In genomic region chr16:67154578-67155304, GRCh38 we compare ENCODE assay signal across 9 cellular contexts. TPM values are rescaled to one million over a fixed set of nuclear protein-coding genes. Genes with fewer than 3 reads are reported as not detected.
A peak's percentile ranks its signal among the peaks of the same experiment; 100 is the strongest.
DNase-seq lines count a peak whose midpoint lies in the region; ATAC-seq, FAIRE-seq and TF ChIP-seq lines count a peak whose summit lies in the region.
"Had no signal": no experiment of that assay in that cellular context is flagged by ENCODE, and none has a peak within 500 bp of the region (broad histone marks: within the 10 kb centered on the region; RNA-seq: fewer than 3 reads in every experiment).

No MANE protein-coding gene starts in this region.

- H3K36me3 Mint-ChIP-seq in astrocyte (ENCODE audit: low read depth, unreplicated experiment): peaks cover 7% of the 10 kb centered on the region

- H3K4me3 ChIP-seq in AG04449 (ENCODE audit: low read depth, low read length) (peak overlapping the region; percentile 34), astrocyte (ENCODE audit: insufficient read depth, low read depth, low read length) (no peak overlapping the region), mucosa of descending colon (no peak overlapping the region), prostate gland (no peak overlapping the region)

- H3K27ac Mint-ChIP-seq in astrocyte (ENCODE audit: unreplicated experiment): no peak overlapping the region

- peaks cover 7% of the 10 kb centered on the region for H3K9me3 Mint-ChIP-seq in astrocyte (ENCODE audit: unreplicated experiment)

- H3K9me3 ChIP-seq in astrocyte (ENCODE audit: insufficient read depth, low read depth, low read length) (no peaks in the 10 kb centered on the region), mucosa of descending colon (no peaks in the 10 kb centered on the region), prostate gland (no peaks in the 10 kb centered on the region)

- no peak overlapping the region for H2AFZ ChIP-seq in astrocyte (ENCODE audit: low read depth, low read length)

- ATAC-seq in mucosa of descending colon (no peak), HG02642 (IDR thresholded peaks at IDR 0.05; ENCODE audit: poor library complexity, unreplicated experiment) (no peak)

- POLR2A ChIA-PET in AG04449 (lab: Yijun Ruan, JAX): interaction anchor here (0.5 to 1.1 kb wide), 4 partner anchors 19 to 140 kb away, joined by 3 to 6 read pairs (median 3); no protein-coding TSS in a partner anchor

- intact Hi-C loops in mucosa of descending colon (cut with DNase I, micrococcal nuclease): loop anchor here in 1 of 2 donors (10.0 kb wide), 1 partner anchor 200 kb away; no protein-coding TSS in a partner anchor
- intact Hi-C loops in prostate gland (cut with DNase I): loop anchor here (1.0 to 5.0 kb wide), 4 partner anchors 127 to 262 kb away; partner anchors contain the start of gene CBFB

- no peak overlapping the region for H3K9ac ChIP-seq in astrocyte (ENCODE audit: low read length)

- FAIRE-seq in astrocyte (lab: Jason Lieb, UNC): no peak
- FAIRE-seq: H54 had no signal

- peaks cover 11% of the 10 kb centered on the region for H3K4me1 ChIP-seq in astrocyte (ENCODE audit: insufficient read depth, low read length)
- H3K4me1 ChIP-seq in mucosa of descending colon (ENCODE audit: low read depth): peaks cover 35% of the 10 kb centered on the region
- peaks cover 13% of the 10 kb centered on the region for H3K4me1 ChIP-seq in prostate gland (replicated peaks)

- no peaks in the 10 kb centered on the region for H3K4me1 Mint-ChIP-seq in astrocyte (ENCODE audit: low read depth, unreplicated experiment)

- H3K27me3 ChIP-seq in astrocyte (ENCODE audit: insufficient read depth, low read length): peaks cover 33% of the 10 kb centered on the region
- H3K27me3 ChIP-seq in prostate gland (replicated peaks; ENCODE audit: insufficient read depth): no peaks in the 10 kb centered on the region

- H3K27ac ChIP-seq in astrocyte (ENCODE audit: low read depth, low read length) (no peak overlapping the region), prostate gland (no peak overlapping the region)

- H3K79me2 ChIP-seq in astrocyte (ENCODE audit: insufficient read depth, low read length): no peaks in the 10 kb centered on the region

- H4K20me1 ChIP-seq in astrocyte (ENCODE audit: insufficient read depth, low read length): peaks cover 42% of the 10 kb centered on the region

- H3K27me3 Mint-ChIP-seq in astrocyte (ENCODE audit: low read depth, unreplicated experiment): peaks cover 61% of the 10 kb centered on the region

- in situ Hi-C loops in GM13977 (cut with MboI; ENCODE audit: low pct_unique_long_range_greater_than_20kb, low sequenced_read_pairs, unreplicated experiment): loop anchor here (10.0 kb wide), 1 partner anchor 140 kb away; no protein-coding TSS in a partner anchor

- WGBS in prostate gland: 31% methylated on average over 30 of the region's 61 CpGs

- TF ChIP-seq CTCF in AG04449 (IDR thresholded peaks at IDR 0.05; ENCODE audit: insufficient read depth, low read length, missing control alignments) (no peak), GM13977 (IDR thresholded peaks at IDR 0.05; ENCODE audit: extremely low read depth, insufficient read depth, missing control alignments) (no peak), astrocyte (IDR thresholded peaks at IDR 0.05; ENCODE audit: insufficient read depth, low read depth, low read length) (no peak), mucosa of descending colon (IDR thresholded peaks at IDR 0.05) (no peak), prostate gland (IDR thresholded peaks at IDR 0.05) (no peak)

- no peak for TF ChIP-seq POLR2A in prostate gland (IDR thresholded peaks at IDR 0.05)

- DNase-seq in AG04449 (ENCODE audit: low read depth, low spot score): no peak
- peak; percentile 12 for DNase-seq in GM13977 (ENCODE audit: low spot score)
- no peak for DNase-seq in astrocyte (ENCODE audit: low read depth)
- DNase-seq in mucosa of descending colon: peak in 2 of 3 donors; percentile 21 to 58
- no peak for DNase-seq in prostate gland (ENCODE audit: low spot score)
- DNase-seq in A172 (ENCODE audit: low spot score): no peak
- no peak for DNase-seq in GF-D8 (lab: John Stamatoyannopoulos, UW)

- CTCF ChIA-PET in AG04449 (lab: Yijun Ruan, JAX): interaction anchor here (0.6 to 13.2 kb wide), 62 partner anchors 9 to 356 kb away, joined by 3 to 241 read pairs (median 7); partner anchors contain the start of genes CBFB, CES3, CES4A and EXOC3L1

- H3K4me2 ChIP-seq in astrocyte (ENCODE audit: low read length): peak overlapping the region; percentile 77

- no peak overlapping the region for H3K4me3 Mint-ChIP-seq in astrocyte (ENCODE audit: unreplicated experiment)

- H3K36me3 ChIP-seq in astrocyte (ENCODE audit: insufficient read depth, low read length) (no peaks in the 10 kb centered on the region), mucosa of descending colon (ENCODE audit: low read depth) (no peaks in the 10 kb centered on the region), prostate gland (no peaks in the 10 kb centered on the region)

RNA-seq across cellular contexts. Expression of gene B3GNT9, which starts 3.9 kb away (rescaled TPM):
- 7.6 and 9.4 TPM in 2 replicates for total RNA-seq in astrocyte
- 1 to 10 TPM; 1.5 to 8.4 (median 4.0) TPM for total RNA-seq in mucosa of descending colon
- 10 to 100 TPM; 32.1 to 37.3 TPM for total RNA-seq in prostate gland
- total RNA-seq in A172 (2014; rRNA removed; shearing (Covaris generic)): 63.0 and 65.1 TPM in 2 replicates

RNA-seq across cellular contexts. Expression of gene TRADD, which starts 5.0 kb away (rescaled TPM):
- total RNA-seq in astrocyte: 10.1 and 11.0 TPM in 2 replicates
- 10 to 100 TPM; 21.0 to 27.4 (median 26.6) TPM for total RNA-seq in mucosa of descending colon
- 10 to 100 TPM; 33.3 to 56.3 TPM for total RNA-seq in prostate gland
- total RNA-seq in A172 (2014; rRNA removed; shearing (Covaris generic)): 28.9 and 36.1 TPM in 2 replicates

RNA-seq across cellular contexts. Expression of gene FBXL8, which starts 5.0 kb away (rescaled TPM):
- total RNA-seq in astrocyte: 5.6 and 6.8 TPM in 2 replicates
- total RNA-seq in mucosa of descending colon: 10 to 100 TPM; 23.3 to 33.8 (median 24.5) TPM
- 100 to 1,000 TPM in 1 of 2 donors, 10 to 100 TPM in 1; 67.9 to 124 TPM for total RNA-seq in prostate gland
- total RNA-seq in A172 (2014; rRNA removed; shearing (Covaris generic)): 7.3 and 9.0 TPM in 2 replicates

RNA-seq across cellular contexts. Expression of gene HSF4, which starts 9.8 kb away (rescaled TPM):
- total RNA-seq in astrocyte (4.4 and 4.5 TPM in 2 replicates), mucosa of descending colon (100 to 1,000 TPM in 1 of 3 donors, 10 to 100 TPM in 2; 26.0 to 113 (median 64.4) TPM), prostate gland (100 to 1,000 TPM; 109 to 137 TPM)
- total RNA-seq in A172 (2014; rRNA removed; shearing (Covaris generic)): 5.8 and 10.9 TPM in 2 replicates

RNA-seq across cellular contexts. Expression of gene NOL3, which starts 15.6 kb away (rescaled TPM):
- total RNA-seq in astrocyte: 9.5 and 10.9 TPM in 2 replicates
- total RNA-seq in mucosa of descending colon: 10 to 100 TPM; 23.5 to 35.9 (median 32.0) TPM
- total RNA-seq in prostate gland: 100 to 1,000 TPM in 1 of 2 donors, 10 to 100 TPM in 1; 60.8 to 129 TPM
- total RNA-seq in A172 (2014; rRNA removed; shearing (Covaris generic)): 11.2 and 19.6 TPM in 2 replicates

Comparison
In these comparisons a context has a peak if more than half of its experiments do, and no peak if none do; other contexts are left out.
1. DNase-seq: peak in GM13977 (single experiment) and mucosa of descending colon (2 of 3); none in AG04449 (single experiment), astrocyte (single experiment), prostate gland (single experiment), A172 (single experiment) and GF-D8 (single experiment).